Comparison of ENCODE assay signal across 8 cellular contexts in genomic region chr1:33634806-33635205, GRCh38.
A peak's percentile ranks its signal among the peaks of the same experiment; 100 is the strongest.
DNase-seq lines count a peak whose midpoint lies in the region; FAIRE-seq and TF ChIP-seq lines count a peak whose summit lies in the region.

No MANE protein-coding gene starts in this region.

- CTCF ChIA-PET in activated naive CD4-positive, alpha-beta T cell treated with anti-CD3 and anti-CD28 coated beads, Interleukin-2, amount 10 ng/mL, durations not matched to agents 7 days and 5 days (lab: Charles Lee): interaction anchor here (2.5 kb wide), 1 partner anchor 15 kb away, joined by 14 read pairs; no protein-coding TSS in a partner anchor

- H3K4me1 ChIP-seq in iPS DF 6.9 (ENCODE audit: control insufficient read depth, insufficient read depth, low read length) (peaks cover 4% of the 10 kb centered on the region; the same call in 1 of the 2 replicates), thyroid gland (peaks cover 0 to 4% of the 10 kb centered on the region in 2 donors)

- no CpG with 5 or more reads among the region's 9 CpGs for WGBS in iPS DF 6.9 (ENCODE audit: insufficient coverage, insufficient read length)
- WGBS in thyroid gland, 2 donors: 16 to 18% methylated on average over 9 of the region's 9 CpGs

- no peak overlapping the region for H3K4me3 ChIP-seq in iPS DF 6.9 (ENCODE audit: low read length)
- no peak overlapping the region for H3K4me3 ChIP-seq in thyroid gland (replicated peaks in 1 of 3)

- H3K27me3 Mint-ChIP-seq in activated naive CD4-positive, alpha-beta T cell treated with anti-CD3 and anti-CD28 coated beads, Interleukin-2, amount 10 ng/mL, durations not matched to agents 7 days and 5 days: peaks cover 22% of the 10 kb centered on the region

- peak; percentile 16 to 70 (median 52) for TF ChIP-seq CTCF in thyroid gland (IDR thresholded peaks at IDR 0.05)

- H3K27me3 ChIP-seq in iPS DF 6.9 (ENCODE audit: control insufficient read depth, insufficient read depth, low read length): no peaks in the 10 kb centered on the region
- no peaks in the 10 kb centered on the region for H3K27me3 ChIP-seq in thyroid gland

- no peaks in the 10 kb centered on the region for H3K4me1 Mint-ChIP-seq in activated naive CD4-positive, alpha-beta T cell treated with anti-CD3 and anti-CD28 coated beads, Interleukin-2, amount 10 ng/mL, durations not matched to agents 7 days and 5 days

- TF ChIP-seq POLR2A in thyroid gland (IDR thresholded peaks at IDR 0.05): no peak

- H3K9me3 Mint-ChIP-seq in activated naive CD4-positive, alpha-beta T cell treated with anti-CD3 and anti-CD28 coated beads, Interleukin-2, amount 10 ng/mL, durations not matched to agents 7 days and 5 days: no peaks in the 10 kb centered on the region

- H3K27ac ChIP-seq in iPS DF 6.9 (ENCODE audit: low read length) (no peak overlapping the region), thyroid gland (no peak overlapping the region)

- FAIRE-seq in HTR-8/SVneo (lab: Jason Lieb, UNC): no peak

- H3K36me3 ChIP-seq in iPS DF 6.9 (ENCODE audit: control insufficient read depth, insufficient read depth, low read length): no peaks in the 10 kb centered on the region
- no peaks in the 10 kb centered on the region for H3K36me3 ChIP-seq in thyroid gland

- no peaks in the 10 kb centered on the region for H3K9me3 ChIP-seq in iPS DF 6.9 (ENCODE audit: control insufficient read depth, insufficient read depth, low read length)
- H3K9me3 ChIP-seq in thyroid gland: no peaks in the 10 kb centered on the region

- intact Hi-C loops in thyroid gland (cut with DNase I): loop anchor here (5.0 kb wide), 1 partner anchor 962 kb away; no protein-coding TSS in a partner anchor

- no peaks in the 10 kb centered on the region for H3K36me3 Mint-ChIP-seq in activated naive CD4-positive, alpha-beta T cell treated with anti-CD3 and anti-CD28 coated beads, Interleukin-2, amount 10 ng/mL, durations not matched to agents 7 days and 5 days

- peak; percentile 47 for DNase-seq in Daoy (ENCODE audit: low read depth)
- DNase-seq in HTR-8/SVneo (ENCODE audit: insufficient read length, low spot score): peak; percentile 33
- peak; percentile 37 for DNase-seq in activated naive CD4-positive, alpha-beta T cell treated with anti-CD3 and anti-CD28 coated beads, Interleukin-2, amount 10 ng/mL, durations not matched to agents 7 days and 5 days
- peak; percentile 55 for DNase-seq in iPS DF 6.9 (ENCODE audit: low read depth, low spot score)
- DNase-seq in thyroid gland: peak; percentile 41 to 54
- DNase-seq in NK-92 treated with Interleukin-12 subunit alpha and Interleukin-12 subunit beta, amount 100 ng/mL, for 24 hours (lab: John Stamatoyannopoulos, UW): no peak
- DNase-seq in NCI-H1436 (lab: John Stamatoyannopoulos, UW): no peak
- DNase-seq in NCI-H2029 (lab: John Stamatoyannopoulos, UW): no peak

- H3K27ac Mint-ChIP-seq in activated naive CD4-positive, alpha-beta T cell treated with anti-CD3 and anti-CD28 coated beads, Interleukin-2, amount 10 ng/mL, durations not matched to agents 7 days and 5 days: no peak overlapping the region

- H3K4me3 Mint-ChIP-seq in activated naive CD4-positive, alpha-beta T cell treated with anti-CD3 and anti-CD28 coated beads, Interleukin-2, amount 10 ng/mL, durations not matched to agents 7 days and 5 days: no peak overlapping the region

Comparison
In these comparisons a context has a peak if more than half of its experiments do, and no peak if none do; other contexts are left out.
1. DNase-seq: peak in Daoy (single experiment), HTR-8/SVneo (single experiment), activated naive CD4-positive, alpha-beta T cell treated with anti-CD3 and anti-CD28 coated beads, Interleukin-2, amount 10 ng/mL, durations not matched to agents 7 days and 5 days (single experiment), iPS DF 6.9 (single experiment) and thyroid gland (2 of 2); none in NK-92 treated with Interleukin-12 subunit alpha and Interleukin-12 subunit beta, amount 100 ng/mL, for 24 hours (single experiment), NCI-H1436 (single experiment) and NCI-H2029 (single experiment).